ENCODE assay signal across 7 cellular contexts in genomic region chr16:49347476-49347875, GRCh38. TPM values are rescaled to one million over a fixed set of nuclear protein-coding genes. Genes with fewer than 3 reads are reported as not detected.
"Had no signal": no experiment of that assay in that cellular context is flagged by ENCODE, and none has a peak within 500 bp of the region (broad histone marks: within the 10 kb centered on the region; RNA-seq: fewer than 3 reads in every experiment).

No MANE protein-coding gene starts in this region.

- H3K27ac ChIP-seq: HL-60 had no signal

- ATAC-seq: HepG2, K562 had no signal

- H3K27ac Mint-ChIP-seq: IgD-negative memory B cell had no signal

- DNase-seq: IMR-90 had no signal

- H3K4me3 ChIP-seq: K562 had no signal

RNA-seq across cellular contexts. Expression of gene C16orf78, which starts 26.1 kb away (rescaled TPM):
- total RNA-seq: HepG2, HT-29, HT1080, IMR-90, K562 had no signal
- polyA plus RNA-seq: HepG2, IgD-negative memory B cell, IMR-90, K562 had no signal
